In genomic region chr20:51966296-51966971, GRCh38 we compare ENCODE assay signal across 8 cellular contexts.
DNase-seq lines count a peak whose midpoint lies in the region; TF ChIP-seq lines count a peak whose summit lies in the region.

No MANE protein-coding gene starts in this region.

- peaks cover 18% of the 10 kb centered on the region for H3K4me1 ChIP-seq in HAP-1

- no peaks in the 10 kb centered on the region for H3K27me3 ChIP-seq in HAP-1 (ENCODE audit: low read depth)

- no peaks in the 10 kb centered on the region for H3K9me3 ChIP-seq in HAP-1

- DNase-seq in Caki2 (ENCODE audit: low read depth) (peak; percentile 71), HAP-1 (ENCODE audit: low spot score in 2 of 2) (peak; percentile 69 to 84), RPMI8226 (peak; percentile 30), epithelial cell of esophagus (ENCODE audit: low read depth) (peak; percentile 68), mesenteric fat pad (ENCODE audit: low spot score) (peak; percentile 55), NCI-H187 (lab: John Stamatoyannopoulos, UW) (no peak), NCI-H187 treated with DMSO at 0.1 percent for 48 hours (lab: John Stamatoyannopoulos, UW) (no peak)
- no peak for DNase-seq in stimulated activated naive CD4-positive, alpha-beta T cell (lab: John Stamatoyannopoulos, UW)

- H3K4me3 ChIP-seq in HAP-1 (no peak overlapping the region), epithelial cell of esophagus (ENCODE audit: low read length) (no peak overlapping the region)

- H3K36me3 ChIP-seq in HAP-1 (replicated peaks): no peaks in the 10 kb centered on the region

- in situ Hi-C loops in Caki2 (cut with HindIII; ENCODE audit: low pct_unique_long_range_greater_than_20kb, low sequenced_read_pairs): no loop called here
- in situ Hi-C loops in HAP-1 (cut with MboI; ENCODE audit: low sequenced_read_pairs): no loop called here

- TF ChIP-seq CTCF in epithelial cell of esophagus (IDR thresholded peaks at IDR 0.05; ENCODE audit: insufficient read depth, low read depth, low read length, missing control alignments): peak; percentile 68

Comparison
In these comparisons a context has a peak if more than half of its experiments do, and no peak if none do; other contexts are left out.
1. DNase-seq: peak in Caki2 (single experiment), HAP-1 (2 of 2), RPMI8226 (single experiment), epithelial cell of esophagus (single experiment) and mesenteric fat pad (single experiment); none in NCI-H187 (0 of 2), stimulated activated naive CD4-positive, alpha-beta T cell (0 of 6) and NCI-H187 treated with DMSO at 0.1 percent for 48 hours (single experiment).